In the genomic region with DNA sequence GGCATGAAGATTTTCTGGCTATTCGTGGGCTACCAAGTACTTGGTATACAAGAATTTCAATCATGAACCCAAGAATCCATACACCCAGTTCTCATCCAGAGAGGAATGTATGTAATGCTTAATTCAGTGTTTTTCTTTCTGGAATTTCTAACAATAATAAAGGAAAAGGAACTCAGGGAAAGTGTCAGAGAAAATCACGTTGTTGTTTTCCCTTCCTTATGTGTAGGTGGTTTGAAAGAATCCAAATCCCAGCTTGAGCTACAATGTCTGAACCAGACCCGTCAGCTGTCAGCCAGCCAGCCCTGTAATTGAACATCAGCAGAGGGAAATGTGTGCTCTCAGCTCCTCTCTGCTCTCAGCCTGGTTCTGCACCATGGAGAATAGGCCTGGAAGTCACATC, we compare ENCODE assay signal across 2 cellular contexts.
TF ChIP-seq lines count a peak whose summit lies in the region.

No MANE protein-coding gene starts in this region.

TF ChIP-seq in H1, 55 proteins besides CTCF, POLR2A, EP300 and RAD21:
- no peak for TF ChIP-seq BRCA1 (IDR thresholded peaks at IDR 0.05; ENCODE audit: low read depth, low read length)
- TF ChIP-seq, protein P1, sequence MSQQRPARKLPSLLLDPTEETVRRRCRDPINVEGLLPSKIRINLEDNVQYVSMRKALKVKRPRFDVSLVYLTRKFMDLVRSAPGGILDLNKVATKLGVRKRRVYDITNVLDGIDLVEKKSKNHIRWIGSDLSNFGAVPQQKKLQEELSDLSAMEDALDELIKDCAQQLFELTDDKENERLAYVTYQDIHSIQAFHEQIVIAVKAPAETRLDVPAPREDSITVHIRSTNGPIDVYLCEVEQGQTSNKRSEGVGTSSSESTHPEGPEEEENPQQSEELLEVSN (IDR thresholded peaks at IDR 0.05) = no peak
- no peak for TF ChIP-seq POLR2AphosphoS5 (IDR thresholded peaks at IDR 0.05; ENCODE audit: low read depth, low read length)
- TF ChIP-seq YY1 (IDR thresholded peaks at IDR 0.05; ENCODE audit: low read depth, low read length) = no peak
- TF ChIP-seq SP4 (IDR thresholded peaks at IDR 0.05; ENCODE audit: low read length) = no peak
- TF ChIP-seq BCL11A (IDR thresholded peaks at IDR 0.05; ENCODE audit: low read depth in 2 of 2, low read length in 2 of 2) = no peak
- TF ChIP-seq BACH1 (IDR thresholded peaks at IDR 0.05; ENCODE audit: low read length) = no peak
- TF ChIP-seq TAF1 (IDR thresholded peaks at IDR 0.05; ENCODE audit: low read depth, low read length) = no peak

TF ChIP-seq in neural cell, 6 proteins besides CTCF, POLR2A, EP300 and RAD21:
- TF ChIP-seq EZH2 (IDR thresholded peaks at IDR 0.05; ENCODE audit: borderline replicate concordance, insufficient read depth, low read length, poor library complexity, severe bottlenecking) (no peak), SMC3 (conservative IDR thresholded peaks at IDR 0.05; ENCODE audit: poor library complexity) (no peak), MXI1 (conservative IDR thresholded peaks at IDR 0.05; ENCODE audit: poor library complexity, severe bottlenecking) (no peak), POLR2AphosphoS5 (IDR thresholded peaks at IDR 0.05) (no peak), TAF1 (IDR thresholded peaks at IDR 0.05; ENCODE audit: low read depth) (no peak)
- TF ChIP-seq, protein P2, sequence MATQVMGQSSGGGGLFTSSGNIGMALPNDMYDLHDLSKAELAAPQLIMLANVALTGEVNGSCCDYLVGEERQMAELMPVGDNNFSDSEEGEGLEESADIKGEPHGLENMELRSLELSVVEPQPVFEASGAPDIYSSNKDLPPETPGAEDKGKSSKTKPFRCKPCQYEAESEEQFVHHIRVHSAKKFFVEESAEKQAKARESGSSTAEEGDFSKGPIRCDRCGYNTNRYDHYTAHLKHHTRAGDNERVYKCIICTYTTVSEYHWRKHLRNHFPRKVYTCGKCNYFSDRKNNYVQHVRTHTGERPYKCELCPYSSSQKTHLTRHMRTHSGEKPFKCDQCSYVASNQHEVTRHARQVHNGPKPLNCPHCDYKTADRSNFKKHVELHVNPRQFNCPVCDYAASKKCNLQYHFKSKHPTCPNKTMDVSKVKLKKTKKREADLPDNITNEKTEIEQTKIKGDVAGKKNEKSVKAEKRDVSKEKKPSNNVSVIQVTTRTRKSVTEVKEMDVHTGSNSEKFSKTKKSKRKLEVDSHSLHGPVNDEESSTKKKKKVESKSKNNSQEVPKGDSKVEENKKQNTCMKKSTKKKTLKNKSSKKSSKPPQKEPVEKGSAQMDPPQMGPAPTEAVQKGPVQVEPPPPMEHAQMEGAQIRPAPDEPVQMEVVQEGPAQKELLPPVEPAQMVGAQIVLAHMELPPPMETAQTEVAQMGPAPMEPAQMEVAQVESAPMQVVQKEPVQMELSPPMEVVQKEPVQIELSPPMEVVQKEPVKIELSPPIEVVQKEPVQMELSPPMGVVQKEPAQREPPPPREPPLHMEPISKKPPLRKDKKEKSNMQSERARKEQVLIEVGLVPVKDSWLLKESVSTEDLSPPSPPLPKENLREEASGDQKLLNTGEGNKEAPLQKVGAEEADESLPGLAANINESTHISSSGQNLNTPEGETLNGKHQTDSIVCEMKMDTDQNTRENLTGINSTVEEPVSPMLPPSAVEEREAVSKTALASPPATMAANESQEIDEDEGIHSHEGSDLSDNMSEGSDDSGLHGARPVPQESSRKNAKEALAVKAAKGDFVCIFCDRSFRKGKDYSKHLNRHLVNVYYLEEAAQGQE (IDR thresholded peaks at IDR 0.05; ENCODE audit: borderline replicate concordance) = no peak
